ENCODE assay signal across 8 cellular contexts in the genomic region with DNA sequence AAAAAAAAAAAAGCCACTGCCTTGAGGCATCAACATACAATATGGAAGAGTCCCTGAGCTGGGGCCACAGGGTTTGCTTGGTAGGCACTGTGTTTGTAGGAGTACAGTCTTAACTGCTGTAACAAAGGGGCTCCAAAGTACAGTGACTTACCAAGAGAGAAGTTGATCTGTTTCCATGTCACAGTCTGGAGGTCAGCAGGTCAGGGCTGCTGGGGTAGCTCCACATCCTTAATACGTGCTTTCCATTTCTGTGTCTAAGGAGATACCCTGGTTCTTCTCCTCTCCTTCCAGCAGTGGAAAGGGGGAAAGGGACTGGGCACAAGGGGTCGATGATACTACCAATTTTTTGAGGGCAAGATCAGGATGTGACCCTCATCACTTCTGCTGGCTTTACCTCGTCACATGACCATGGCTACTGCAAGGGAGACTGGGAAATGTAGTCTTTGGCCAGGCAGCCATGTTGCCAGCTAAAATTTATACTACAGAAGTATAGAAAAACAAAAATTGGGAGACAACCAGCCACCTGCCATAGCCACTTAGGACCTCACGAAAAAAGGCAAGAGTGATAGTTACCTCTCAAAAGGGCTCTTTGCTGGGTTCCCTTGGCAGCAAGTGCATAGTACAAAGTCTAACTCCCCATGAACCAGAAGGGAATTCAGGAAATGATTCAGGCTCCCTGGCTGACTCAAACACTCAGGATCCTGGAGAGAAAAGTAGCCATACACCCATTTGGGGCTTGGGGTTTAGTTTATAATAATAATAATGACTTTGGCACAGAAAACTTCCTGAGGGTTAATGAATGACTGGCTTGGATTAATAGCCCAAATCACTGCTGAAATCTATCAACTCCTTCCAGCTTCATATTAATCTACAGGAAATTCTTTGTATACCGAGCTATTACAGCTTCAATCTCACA. TPM values are rescaled to one million over a fixed set of nuclear protein-coding genes. Genes with fewer than 3 reads are reported as not detected.
A peak's percentile ranks its signal among the peaks of the same experiment; 100 is the strongest.
DNase-seq lines count a peak whose midpoint lies in the region; ATAC-seq and TF ChIP-seq lines count a peak whose summit lies in the region.

No MANE protein-coding gene starts in this region.

- no peaks in the 10 kb centered on the region for H3K36me3 Mint-ChIP-seq in memory B cell

- no peak for TF ChIP-seq CTCF in colonic mucosa (IDR thresholded peaks at IDR 0.05)

- H3K36me3 ChIP-seq in colonic mucosa = no peaks in the 10 kb centered on the region

- peaks cover 3% of the 10 kb centered on the region for H3K4me1 Mint-ChIP-seq in memory B cell

- H3K27ac Mint-ChIP-seq in memory B cell = no peak overlapping the region

- ATAC-seq in memory B cell (ENCODE audit: low read depth) = peak; percentile 71
- ATAC-seq in GM18511 (IDR thresholded peaks at IDR 0.05; ENCODE audit: unreplicated experiment) = no peak
- no peak for ATAC-seq in GM18867 (IDR thresholded peaks at IDR 0.05; ENCODE audit: unreplicated experiment)

- no peaks in the 10 kb centered on the region for H3K9me3 ChIP-seq in colonic mucosa

- no peak overlapping the region for H3K9ac ChIP-seq in colonic mucosa (ENCODE audit: low read depth in 2 of 2, low read length in 2 of 2)

- H3K9me3 Mint-ChIP-seq in memory B cell = no peaks in the 10 kb centered on the region

- no peaks in the 10 kb centered on the region for H3K27me3 Mint-ChIP-seq in memory B cell

- no peaks in the 10 kb centered on the region for H3K4me1 ChIP-seq in colonic mucosa

- intact Hi-C loops in colonic mucosa (cut with DNase I) = no loop called here

- no peak overlapping the region for H3K4me3 ChIP-seq in colonic mucosa

- peak; percentile 22 for DNase-seq in NCI-H1105 treated with DMSO at 0.1 percent for 48 hours (lab: John Stamatoyannopoulos, UW)
- no peak for DNase-seq in NCI-H1105 (lab: John Stamatoyannopoulos, UW)
- DNase-seq in NCI-H446 treated with DMSO at 0.1 percent for 48 hours (lab: John Stamatoyannopoulos, UW) = peak; percentile 41
- DNase-seq in colonic mucosa = no peak
- DNase-seq in memory B cell (ENCODE audit: low spot score in 2 of 2) = no peak
- DNase-seq in NCI-H1436 (lab: John Stamatoyannopoulos, UW) = no peak

- peak overlapping the region; percentile 18 for H3K27ac ChIP-seq in colonic mucosa

- no peaks in the 10 kb centered on the region for H3K27me3 ChIP-seq in colonic mucosa

- peak overlapping the region; percentile 52 for H3K4me3 Mint-ChIP-seq in memory B cell

RNA-seq across cellular contexts. Expression of a gene that starts 52.7 kb away (rescaled TPM):
- total RNA-seq in colonic mucosa = 100 to 1,000 TPM; 312 to 335 TPM

Comparison
In these comparisons a context has a peak if more than half of its experiments do, and no peak if none do; other contexts are left out.
1. DNase-seq: peak in NCI-H1105 treated with DMSO at 0.1 percent for 48 hours (single experiment) and NCI-H446 treated with DMSO at 0.1 percent for 48 hours (single experiment); none in NCI-H1105 (single experiment), colonic mucosa (single experiment), memory B cell (0 of 2) and NCI-H1436 (single experiment).